10 cellular contexts compared by ENCODE assay signal in the genomic region with DNA sequence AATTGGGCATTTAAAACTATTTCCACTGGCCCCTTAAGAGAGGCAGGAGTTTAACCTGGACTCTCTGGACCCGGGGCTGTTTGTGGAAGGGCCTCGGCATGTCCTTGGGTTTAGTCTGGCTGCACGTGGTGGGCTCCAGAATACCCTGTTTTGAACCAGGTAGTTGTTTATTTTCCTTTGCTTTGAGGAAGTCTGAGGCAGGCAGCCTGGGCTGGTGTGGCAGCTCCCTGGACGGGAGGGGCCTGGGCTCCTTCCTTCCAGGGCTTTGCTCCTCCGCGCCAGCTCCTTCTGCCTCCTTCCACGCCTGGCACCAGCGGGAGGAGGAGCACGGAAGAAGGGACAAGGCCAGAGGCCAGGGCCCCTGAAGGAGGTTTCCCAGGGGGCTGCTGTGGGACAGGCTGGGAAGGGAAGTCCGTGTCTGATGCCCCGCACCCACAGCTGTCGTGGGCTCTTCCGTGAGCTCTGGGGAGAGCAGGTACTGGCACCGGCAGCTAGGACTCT. TPM values are rescaled to one million over a fixed set of nuclear protein-coding genes. Genes with fewer than 3 reads are reported as not detected.
DNase-seq lines count a peak whose midpoint lies in the region; ATAC-seq and TF ChIP-seq lines count a peak whose summit lies in the region.
"Had no signal": no experiment of that assay in that cellular context is flagged by ENCODE, and none has a peak within 500 bp of the region (broad histone marks: within the 10 kb centered on the region; RNA-seq: fewer than 3 reads in every experiment).

No MANE protein-coding gene starts in this region.

- BruUV-seq in Calu3 (replicated peaks; lab: Mats Ljungman, UMichigan) = no TSS peak

- H3K4me3 ChIP-seq in heart left ventricle = peak overlapping the region in 9 of 12 donors; percentile 5 to 44 (median 31)

- CTCF ChIA-PET in Calu3 (lab: Charles Lee) = interaction anchor here (0.6 to 0.7 kb wide), 4 partner anchors 29 to 537 kb away, joined by 3 to 4 read pairs (median 3); a partner anchor contains a TSS

- WGBS in heart left ventricle, 4 donors = 27 to 45% (median 33%) methylated on average over 14 of the region's 14 CpGs

- peak in 3 of 4 donors; percentile 22 to 56 (median 41) for ATAC-seq in heart left ventricle
- ATAC-seq in HG03469 (IDR thresholded peaks at IDR 0.05; ENCODE audit: unreplicated experiment) = no peak

- TF ChIP-seq CTCF in Calu3 (IDR thresholded peaks at IDR 0.05; ENCODE audit: unreplicated experiment) (no peak), heart left ventricle (IDR thresholded peaks at IDR 0.05) (no peak)

- TF ChIP-seq POLR2A in heart left ventricle (IDR thresholded peaks at IDR 0.05) = no peak

- intact Hi-C loops in Calu3 (cut with micrococcal nuclease; ENCODE audit: unreplicated experiment) (no loop called here), heart left ventricle (cut with DNase I) (loop anchor here in 1 of 10 donors (10.0 kb wide), 1 partner anchor 568 kb away; no protein-coding TSS in a partner anchor)
- intact Hi-C loops in activated T-helper 1 cell treated with anti-CD3 and anti-CD28 coated beads, Interleukin-12 subunit alpha, Interleukin-12 subunit beta, Interleukin-2, Interleukin-4 antibody, amounts not matched to agents 30 ng/mL and 10 ng/mL and 1 ng/mL, durations not matched to agents 14 hours and 24 hours and 36 hours (cut with micrococcal nuclease) = no loop called here

- H3K27ac Mint-ChIP-seq in Calu3 (ENCODE audit: unreplicated experiment) = peak overlapping the region; percentile 53
- peak overlapping the region; percentile 12 for H3K27ac Mint-ChIP-seq in activated T-helper 1 cell treated with anti-CD3 and anti-CD28 coated beads, Interleukin-12 subunit alpha, Interleukin-12 subunit beta, Interleukin-2, Interleukin-4 antibody, amounts not matched to agents 30 ng/mL and 10 ng/mL and 1 ng/mL, durations not matched to agents 14 hours and 24 hours and 36 hours
- H3K27ac Mint-ChIP-seq: activated naive CD8-positive, alpha-beta T cell treated with anti-CD3 and anti-CD28 coated beads, Interleukin-2, amount 10 ng/mL, durations not matched to agents 7 days and 5 days had no signal

- H3K27me3 Mint-ChIP-seq in Calu3 (ENCODE audit: unreplicated experiment) = no peaks in the 10 kb centered on the region
- no peaks in the 10 kb centered on the region for H3K27me3 Mint-ChIP-seq in activated T-helper 1 cell treated with anti-CD3 and anti-CD28 coated beads, Interleukin-12 subunit alpha, Interleukin-12 subunit beta, Interleukin-2, Interleukin-4 antibody, amounts not matched to agents 30 ng/mL and 10 ng/mL and 1 ng/mL, durations not matched to agents 14 hours and 24 hours and 36 hours (ENCODE audit: insufficient read depth)
- H3K27me3 Mint-ChIP-seq: activated naive CD8-positive, alpha-beta T cell treated with anti-CD3 and anti-CD28 coated beads, Interleukin-2, amount 10 ng/mL, durations not matched to agents 7 days and 5 days had no signal

- H3K27me3 ChIP-seq in heart left ventricle = no peaks in the 10 kb centered on the region

- DNase-seq in Calu3 (peak; percentile 59), heart left ventricle (peak in 2 of 5 donors; percentile 35 to 46), renal cortical epithelial cell (ENCODE audit: low read depth) (peak; percentile 28), ureter (ENCODE audit: low spot score) (no peak), superior temporal gyrus (ENCODE audit: extremely low spot score) (no peak), SKM-1 (lab: John Stamatoyannopoulos, UW; ENCODE audit: unreplicated experiment) (no peak)
- DNase-seq in activated T-helper 1 cell treated with anti-CD3 and anti-CD28 coated beads, Interleukin-12 subunit alpha, Interleukin-12 subunit beta, Interleukin-2, Interleukin-4 antibody, amounts not matched to agents 30 ng/mL and 10 ng/mL and 1 ng/mL, durations not matched to agents 14 hours and 24 hours and 36 hours (ENCODE audit: low spot score) = no peak
- DNase-seq: activated naive CD8-positive, alpha-beta T cell treated with anti-CD3 and anti-CD28 coated beads, Interleukin-2, amount 10 ng/mL, durations not matched to agents 7 days and 5 days had no signal

- H3K4me1 ChIP-seq in heart left ventricle = peaks cover 6 to 45% (median 36%) of the 10 kb centered on the region in 12 donors

- H3K4me3 Mint-ChIP-seq in Calu3 (ENCODE audit: low read depth, unreplicated experiment) = peak overlapping the region; percentile 65
- H3K4me3 Mint-ChIP-seq in activated T-helper 1 cell treated with anti-CD3 and anti-CD28 coated beads, Interleukin-12 subunit alpha, Interleukin-12 subunit beta, Interleukin-2, Interleukin-4 antibody, amounts not matched to agents 30 ng/mL and 10 ng/mL and 1 ng/mL, durations not matched to agents 14 hours and 24 hours and 36 hours = no peak overlapping the region
- H3K4me3 Mint-ChIP-seq: activated naive CD8-positive, alpha-beta T cell treated with anti-CD3 and anti-CD28 coated beads, Interleukin-2, amount 10 ng/mL, durations not matched to agents 7 days and 5 days had no signal

- H3K9me3 Mint-ChIP-seq in Calu3 (ENCODE audit: low read depth, unreplicated experiment) = peaks cover 6% of the 10 kb centered on the region
- peaks cover 16% of the 10 kb centered on the region for H3K9me3 Mint-ChIP-seq in activated T-helper 1 cell treated with anti-CD3 and anti-CD28 coated beads, Interleukin-12 subunit alpha, Interleukin-12 subunit beta, Interleukin-2, Interleukin-4 antibody, amounts not matched to agents 30 ng/mL and 10 ng/mL and 1 ng/mL, durations not matched to agents 14 hours and 24 hours and 36 hours

- H3K36me3 ChIP-seq in heart left ventricle = peaks cover 0 to 3% (median 0%) of the 10 kb centered on the region in 9 donors

- H3K27ac ChIP-seq in heart left ventricle = peak overlapping the region; percentile 27 to 91 (median 74)

- peaks cover 0 to 8% (median 4%) of the 10 kb centered on the region in 12 donors for H3K9me3 ChIP-seq in heart left ventricle

- H3K36me3 Mint-ChIP-seq in Calu3 (ENCODE audit: insufficient read depth, unreplicated experiment) = peaks cover under 1% of the 10 kb centered on the region
- peaks cover 26% of the 10 kb centered on the region for H3K36me3 Mint-ChIP-seq in activated T-helper 1 cell treated with anti-CD3 and anti-CD28 coated beads, Interleukin-12 subunit alpha, Interleukin-12 subunit beta, Interleukin-2, Interleukin-4 antibody, amounts not matched to agents 30 ng/mL and 10 ng/mL and 1 ng/mL, durations not matched to agents 14 hours and 24 hours and 36 hours (ENCODE audit: low read depth)

- H3K4me1 Mint-ChIP-seq in Calu3 (ENCODE audit: low read depth, unreplicated experiment) = peaks cover 9% of the 10 kb centered on the region
- peaks cover 46% of the 10 kb centered on the region for H3K4me1 Mint-ChIP-seq in activated T-helper 1 cell treated with anti-CD3 and anti-CD28 coated beads, Interleukin-12 subunit alpha, Interleukin-12 subunit beta, Interleukin-2, Interleukin-4 antibody, amounts not matched to agents 30 ng/mL and 10 ng/mL and 1 ng/mL, durations not matched to agents 14 hours and 24 hours and 36 hours (ENCODE audit: low read depth)

RNA-seq across cellular contexts. Expression of a gene that starts 15.5 kb away (rescaled TPM):
- total RNA-seq in Calu3 (2022) (47.5 and 49.6 TPM in 2 replicates), heart left ventricle (10 to 100 TPM; 11.9 to 20.7 (median 14.3) TPM), renal cortical epithelial cell (15.8 and 27.9 TPM in 2 replicates), ureter (30.9 TPM)
- total RNA-seq in activated T-helper 1 cell treated with anti-CD3 and anti-CD28 coated beads, Interleukin-12 subunit alpha, Interleukin-12 subunit beta, Interleukin-2, Interleukin-4 antibody, amounts not matched to agents 30 ng/mL and 10 ng/mL and 1 ng/mL, durations not matched to agents 14 hours and 24 hours and 36 hours = 35.4 and 35.5 TPM in 2 replicates
- 1 to 10 TPM; 7.2 to 9.2 TPM for polyA plus RNA-seq in heart left ventricle

RNA-seq across cellular contexts. Expression of a gene that starts 30.4 kb away (rescaled TPM):
- not detected in 2 replicates for total RNA-seq in Calu3 (2022)
- 0.13 TPM in 1 of 2 replicates, not detected in the other for total RNA-seq in activated T-helper 1 cell treated with anti-CD3 and anti-CD28 coated beads, Interleukin-12 subunit alpha, Interleukin-12 subunit beta, Interleukin-2, Interleukin-4 antibody, amounts not matched to agents 30 ng/mL and 10 ng/mL and 1 ng/mL, durations not matched to agents 14 hours and 24 hours and 36 hours
- under 1 TPM in 2 of 9 donors, not detected in 7; 0.25 to 0.44 TPM for total RNA-seq in heart left ventricle
- polyA plus RNA-seq in heart left ventricle = under 1 TPM in 1 of 2 donors, not detected in 1; 0.08 TPM
- total RNA-seq in renal cortical epithelial cell = not detected in 2 replicates
- total RNA-seq in ureter = not detected
- total RNA-seq: activated naive CD8-positive, alpha-beta T cell treated with anti-CD3 and anti-CD28 coated beads, Interleukin-2, amount 10 ng/mL, durations not matched to agents 7 days and 5 days; myocyte had no signal

Comparison
In these comparisons a context has a peak if more than half of its experiments do, and no peak if none do; other contexts are left out.
1. DNase-seq: peak in Calu3 (single experiment) and renal cortical epithelial cell (single experiment); none in activated T-helper 1 cell treated with anti-CD3 and anti-CD28 coated beads, Interleukin-12 subunit alpha, Interleukin-12 subunit beta, Interleukin-2, Interleukin-4 antibody, amounts not matched to agents 30 ng/mL and 10 ng/mL and 1 ng/mL, durations not matched to agents 14 hours and 24 hours and 36 hours (single experiment), ureter (single experiment), superior temporal gyrus (single experiment) and SKM-1 (single experiment).